ENCODE assay signal across 1 cellular context in genomic region chr7:5382281-5383041, GRCh38.
A peak's percentile ranks its signal among the peaks of the same experiment; 100 is the strongest.
TF ChIP-seq lines count a peak whose summit lies in the region.

No MANE protein-coding gene starts in this region.

TF ChIP-seq in HepG2, 621 proteins besides CTCF, POLR2A, EP300 and RAD21 (continued from another document):
- TF ChIP-seq BORCS8-MEF2B (CRISPR knock-in tag; IDR thresholded peaks at IDR 0.05), result no peak
- TF ChIP-seq ZNF367 (CRISPR knock-in tag; IDR thresholded peaks at IDR 0.05; ENCODE audit: borderline replicate concordance), result no peak
- TF ChIP-seq ZNF232 (CRISPR knock-in tag; IDR thresholded peaks at IDR 0.05; ENCODE audit: borderline replicate concordance), result no peak
- peak; percentile 21; the same call in 1 of the 2 replicates for TF ChIP-seq RFX1 (IDR thresholded peaks at IDR 0.05)
- peak; percentile 93 for TF ChIP-seq AGO2 (optimal IDR thresholded peaks at IDR 0.05; ENCODE audit: low read depth, low read length)
- TF ChIP-seq ZNF646 (CRISPR knock-in tag; IDR thresholded peaks at IDR 0.05), result no peak
- no peak for TF ChIP-seq ZNF768 (CRISPR knock-in tag; IDR thresholded peaks at IDR 0.05)
